In the genomic region with DNA sequence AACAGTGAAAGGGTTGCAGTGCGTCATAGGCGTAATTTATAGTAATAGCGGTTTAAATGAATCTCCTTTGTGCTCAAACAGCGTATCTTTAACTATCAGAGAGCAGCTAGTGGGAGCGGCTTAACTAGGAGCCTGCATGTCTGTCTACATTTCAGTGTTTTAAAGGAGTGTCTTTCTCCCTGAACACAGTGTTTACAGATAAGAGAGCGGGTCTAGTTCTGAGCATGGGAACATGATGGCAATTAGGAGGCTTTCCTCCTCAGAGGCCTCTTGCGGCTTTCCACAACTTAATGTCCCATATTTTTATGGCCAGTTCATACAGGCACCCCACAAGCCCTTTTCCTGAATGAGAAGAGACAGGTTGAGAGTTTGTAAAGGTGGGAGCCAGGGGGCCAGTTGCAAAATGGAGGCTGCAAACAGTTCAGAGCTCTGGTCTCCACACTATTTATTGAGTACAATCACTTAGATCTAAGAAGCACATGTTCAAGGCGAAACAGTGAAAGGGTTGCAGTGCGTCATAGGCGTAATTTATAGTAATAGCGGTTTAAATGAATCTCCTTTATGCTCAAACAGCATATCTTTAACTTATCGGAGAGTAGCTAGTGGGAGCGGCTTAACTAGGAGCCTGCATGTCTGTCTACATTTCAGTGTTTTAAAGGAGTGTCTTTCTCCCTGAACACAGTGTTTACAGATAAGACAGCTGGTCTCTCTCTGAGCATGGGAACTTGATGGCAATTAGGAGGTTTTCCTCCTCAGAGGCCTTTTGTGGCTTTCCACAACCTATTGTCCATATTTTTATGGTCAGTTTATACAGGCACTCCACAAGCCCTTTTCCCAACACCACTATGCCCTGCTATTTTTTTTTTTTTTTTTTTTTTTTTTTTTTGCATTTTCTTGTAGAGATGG, we compare ENCODE assay signal across 7 cellular contexts. TPM values are rescaled to one million over a fixed set of nuclear protein-coding genes. Genes with fewer than 3 reads are reported as not detected.
DNase-seq lines count a peak whose midpoint lies in the region; FAIRE-seq and TF ChIP-seq lines count a peak whose summit lies in the region.
"Not testable (repeated sequence)": the region's sequence is repeated elsewhere in the genome, so short reads cannot be mapped to it uniquely, and the experiment has no call there.

No MANE protein-coding gene starts in this region.

- DNase-seq in DMS53 (lab: John Stamatoyannopoulos, UW): peak; percentile 32
- DNase-seq in NCI-H1417 (lab: John Stamatoyannopoulos, UW): peak in 2 of 3 experiments; percentile 26 to 74
- DNase-seq in NCI-H2107 treated with DMSO at 0.1 percent for 48 hours (lab: John Stamatoyannopoulos, UW; ENCODE audit: unreplicated experiment): peak; percentile 59
- peak; percentile 38 for DNase-seq in NCI-H774 (lab: John Stamatoyannopoulos, UW)
- DNase-seq in fibroblast of villous mesenchyme (ENCODE audit: low read depth): peak; percentile 75

- not testable (repeated sequence) for H3K4me3 ChIP-seq in fibroblast of villous mesenchyme (ENCODE audit: low read depth, low read length)

- TF ChIP-seq CTCF in fibroblast of villous mesenchyme (IDR thresholded peaks at IDR 0.05; ENCODE audit: insufficient read depth, low read depth, low read length); nephron (IDR thresholded peaks at IDR 0.05; ENCODE audit: unreplicated experiment in 3 of 3): not testable (repeated sequence)

- peak overlapping the region; percentile 87 to 98 (median 96) for H3K27ac Mint-ChIP-seq in nephron

- peak; percentile 56 for FAIRE-seq in TTC549 (lab: Jason Lieb, UNC)

- H3K9me3 Mint-ChIP-seq in nephron: peaks cover 15% of the 10 kb centered on the region

- H3K36me3 Mint-ChIP-seq in nephron (ENCODE audit: low read depth): not testable (repeated sequence)

- H3K4me1 Mint-ChIP-seq in nephron: not testable (repeated sequence)

- H3K27me3 Mint-ChIP-seq in nephron (ENCODE audit: low read depth): not testable (repeated sequence)

- peak overlapping the region in 2 of 3 experiments; percentile 41 to 55 for H3K4me3 Mint-ChIP-seq in nephron

RNA-seq across cellular contexts. Expression of a gene that starts 5.5 kb away (rescaled TPM):
- total RNA-seq in fibroblast of villous mesenchyme: 37.7 and 41.5 TPM in 2 replicates

RNA-seq across cellular contexts. Expression of a gene that starts 29.9 kb away (rescaled TPM):
- total RNA-seq in fibroblast of villous mesenchyme: 41.2 and 43.6 TPM in 2 replicates
